In genomic region chr9:94139672-94140417, GRCh38 we compare ENCODE assay signal across 8 cellular contexts. TPM values are rescaled to one million over a fixed set of nuclear protein-coding genes. Genes with fewer than 3 reads are reported as not detected.
DNase-seq lines count a peak whose midpoint lies in the region; ATAC-seq and TF ChIP-seq lines count a peak whose summit lies in the region.

No MANE protein-coding gene starts in this region.

- no peak for TF ChIP-seq POLR2A in prostate gland (IDR thresholded peaks at IDR 0.05)

- WGBS in prostate gland: 35% methylated on average over 13 of the region's 13 CpGs

- no peak overlapping the region for H3K4me3 ChIP-seq in prostate gland

- intact Hi-C loops in prostate gland (cut with DNase I): loop anchor here (1.0 kb wide), 1 partner anchor 26 kb away; no protein-coding TSS in a partner anchor

- peaks cover 21% of the 10 kb centered on the region for H3K4me1 ChIP-seq in foreskin keratinocyte
- H3K4me1 ChIP-seq in prostate gland (replicated peaks): peaks cover 7% of the 10 kb centered on the region

- ATAC-seq in SK-N-SH treated with all-trans-retinoic acid at 6 μM for 48 hours (peak; percentile 90), foreskin keratinocyte (peak; percentile 80), HG03342 (IDR thresholded peaks at IDR 0.05; ENCODE audit: unreplicated experiment) (no peak), HG03565 (IDR thresholded peaks at IDR 0.05; ENCODE audit: unreplicated experiment) (no peak)

- no peaks in the 10 kb centered on the region for H3K27me3 ChIP-seq in foreskin keratinocyte
- H3K27me3 ChIP-seq in prostate gland (replicated peaks; ENCODE audit: insufficient read depth): no peaks in the 10 kb centered on the region

- H3K9me3 ChIP-seq in prostate gland: no peaks in the 10 kb centered on the region

- DNase-seq in Daoy (ENCODE audit: low read depth) (peak; percentile 95), foreskin keratinocyte (peak; percentile 75 to 86), prostate gland (ENCODE audit: low spot score) (peak; percentile 68), GM20000 (ENCODE audit: low spot score) (no peak)
- DNase-seq in central memory CD4-positive, alpha-beta T cell: no peak

- no peaks in the 10 kb centered on the region for H3K36me3 ChIP-seq in prostate gland

- peak overlapping the region; percentile 33 for H3K27ac ChIP-seq in foreskin keratinocyte
- H3K27ac ChIP-seq in prostate gland: peak overlapping the region; percentile 70 to 80

- TF ChIP-seq CTCF in foreskin keratinocyte (conservative IDR thresholded peaks at IDR 0.05) (no peak), prostate gland (IDR thresholded peaks at IDR 0.05) (no peak), GM20000 (IDR thresholded peaks at IDR 0.05; ENCODE audit: extremely low read depth, missing control alignments) (no peak)

TF ChIP-seq in SK-N-SH treated with all-trans-retinoic acid at 6 μM for 48 hours, 23 proteins besides CTCF, POLR2A, EP300 and RAD21:
- no peak for TF ChIP-seq SNAI2 (CRISPR knock-in tag; IDR thresholded peaks at IDR 0.05)
- TF ChIP-seq OSR1 (CRISPR knock-in tag; IDR thresholded peaks at IDR 0.05): no peak
- 0 out of 2 replicates have a peak, but pooled peaks have one; percentile 11 for TF ChIP-seq ISL1 (CRISPR knock-in tag; IDR thresholded peaks at IDR 0.05)
- no peak for TF ChIP-seq CSDC2 (CRISPR knock-in tag; IDR thresholded peaks at IDR 0.05)
- TF ChIP-seq ARNTL (CRISPR knock-in tag; IDR thresholded peaks at IDR 0.05; ENCODE audit: borderline replicate concordance, low read depth): no peak

RNA-seq across cellular contexts. Expression of gene PTPDC1, which starts 55.6 kb away (rescaled TPM):
- 8.6 and 10.6 TPM in 2 replicates for total RNA-seq in Daoy (2014; rRNA removed; shearing (Covaris generic))
- total RNA-seq in foreskin keratinocyte: 5.8 and 6.0 TPM in 2 replicates
- polyA plus RNA-seq in foreskin keratinocyte: 1.4 and 1.9 TPM in 2 replicates
- total RNA-seq in prostate gland: 10 to 100 TPM in 1 of 2 donors, 1 to 10 TPM in 1; 4.6 to 17.9 TPM

Comparison
In these comparisons a context has a peak if more than half of its experiments do, and no peak if none do; other contexts are left out.
1. DNase-seq: peak in Daoy (single experiment), foreskin keratinocyte (2 of 2) and prostate gland (single experiment); none in GM20000 (single experiment) and central memory CD4-positive, alpha-beta T cell (single experiment).
2. ATAC-seq: peak in SK-N-SH treated with all-trans-retinoic acid at 6 μM for 48 hours (single experiment) and foreskin keratinocyte (single experiment); none in HG03342 (single experiment) and HG03565 (single experiment).